In genomic region chr17:59840329-59840907, GRCh38 we compare ENCODE assay signal across 8 cellular contexts. TPM values are rescaled to one million over a fixed set of nuclear protein-coding genes. Genes with fewer than 3 reads are reported as not detected.
DNase-seq lines count a peak whose midpoint lies in the region; ATAC-seq, FAIRE-seq and TF ChIP-seq lines count a peak whose summit lies in the region.

No MANE protein-coding gene starts in this region.

- H3K79me1 ChIP-seq in H1 (ENCODE audit: low read depth, low read length), result no peaks in the 10 kb centered on the region

- no peak overlapping the region for H3K56ac ChIP-seq in H1 (replicated peaks; ENCODE audit: insufficient read length, low read depth, low read length)

- H3K9me3 Mint-ChIP-seq in osteocyte (ENCODE audit: unreplicated experiment), result no peaks in the 10 kb centered on the region

- no peak overlapping the region for H3K4ac ChIP-seq in H1 (replicated peaks; ENCODE audit: insufficient read length, low read depth, low read length)

- H4K20me1 ChIP-seq in H1 (replicated peaks in 1 of 2; ENCODE audit: control insufficient read depth in 1 of 2, insufficient read depth in 2 of 2, low read length in 2 of 2), result no peaks in the 10 kb centered on the region

- H3K27me3 Mint-ChIP-seq in osteocyte (ENCODE audit: unreplicated experiment), result no peaks in the 10 kb centered on the region

- peak overlapping the region; percentile 72 to 100 (median 96); a peak in 6 of 7 replicates for H3K9ac ChIP-seq in H1 (replicated peaks in 1 of 4; ENCODE audit: extremely low read depth in 1 of 4, low read depth in 3 of 4, low read length in 3 of 4)

- WGBS in H1 (ENCODE audit: extremely low coverage in 1 of 2, insufficient coverage in 1 of 2, insufficient read length in 1 of 2, insufficient replicate concordance in 2 of 2, low coverage in 1 of 2, low lambda C conversion rate in 2 of 2, missing lambda C conversion rate in 1 of 2), 2 experiments, result 2% methylated on average over 3 of the region's 3 CpGs; no CpG with 5 or more reads in 1 of the 2 experiments

- TF ChIP-seq CTCF in GM12865 (IDR thresholded peaks at IDR 0.05; ENCODE audit: insufficient read depth, low read depth, low read length, missing control alignments), result no peak
- no peak for TF ChIP-seq CTCF in Panc1 (IDR thresholded peaks at IDR 0.05)
- TF ChIP-seq CTCF in H1 (IDR thresholded peaks at IDR 0.05; ENCODE audit: control extremely low read depth in 1 of 3, insufficient read depth in 1 of 3, low read depth in 1 of 3, low read length in 3 of 3), result no peak
- no peak for TF ChIP-seq CTCF in osteocyte (IDR thresholded peaks at IDR 0.05)

- CTCF ChIA-PET in Panc1 (lab: Charles Lee) (interaction anchor here (0.7 kb wide), 1 partner anchor 36 kb away, joined by 3 read pairs; no protein-coding TSS in a partner anchor), H1 (lab: Charles Lee; ENCODE audit: partially characterized antibody) (interaction anchor here (0.6 to 6.3 kb wide), 6 partner anchors 13 to 787 kb away, joined by 3 to 32 read pairs (median 4); no protein-coding TSS in a partner anchor)

- H3K23me2 ChIP-seq in H1 (ENCODE audit: low read depth, low read length), result peaks cover 4% of the 10 kb centered on the region; the same call in 1 of the 2 replicates

- in situ Hi-C loops in Panc1 (cut with HindIII; ENCODE audit: low pct_unique_long_range_greater_than_20kb, low sequenced_read_pairs), result no loop called here

- TF ChIP-seq RAD21 in H1 (IDR thresholded peaks at IDR 0.05 in 1 of 2, conservative IDR thresholded peaks at IDR 0.05 in 1 of 2; ENCODE audit: low read depth in 2 of 2, low read length in 2 of 2), result no peak; a peak in 1 of 4 replicates

- H2BK120ac ChIP-seq in H1 (replicated peaks; ENCODE audit: low read depth, low read length), result peak overlapping the region; percentile 70

- no peak overlapping the region for H3K23ac ChIP-seq in H1 (ENCODE audit: insufficient read length)

- intact Hi-C loops in Panc1 (cut with micrococcal nuclease; ENCODE audit: unreplicated experiment), result no loop called here

- peak overlapping the region; percentile 99 for H3K4me3 Mint-ChIP-seq in osteocyte (ENCODE audit: unreplicated experiment)

- no peaks in the 10 kb centered on the region for H3K9me3 ChIP-seq in Panc1 (ENCODE audit: control insufficient read depth, insufficient read depth, low read depth, low read length)
- H3K9me3 ChIP-seq in H1 (ENCODE audit: insufficient read depth in 2 of 2, low read depth in 1 of 2, low read length in 1 of 2), result no peaks in the 10 kb centered on the region

- H4K8ac ChIP-seq in H1 (ENCODE audit: extremely low read depth, insufficient read depth, low read length), result no peak overlapping the region

- peak overlapping the region; percentile 100 for H3K27ac Mint-ChIP-seq in osteocyte (ENCODE audit: unreplicated experiment)

- H3K4me1 ChIP-seq in Panc1 (ENCODE audit: control insufficient read depth, insufficient read depth, low read length) (peaks cover 32% of the 10 kb centered on the region), H1 (replicated peaks in 1 of 4; ENCODE audit: control insufficient read depth in 3 of 4, insufficient read depth in 4 of 4, low read length in 3 of 4) (peaks cover 0 to 4% (median under 1%) of the 10 kb centered on the region in 4 experiments; a peak in 5 of 7 replicates)

- peak overlapping the region; percentile 87; the same call in 1 of the 2 replicates for H2BK5ac ChIP-seq in H1 (ENCODE audit: low read depth, low read length)

- H3K27ac ChIP-seq in Panc1 (ENCODE audit: low read length), result peak overlapping the region; percentile 100
- H3K27ac ChIP-seq in H1 (ENCODE audit: low read depth, low read length), result peak overlapping the region; percentile 96

- DNase-seq in GM12865 (ENCODE audit: low read depth) (peak; percentile 77), Panc1 (ENCODE audit: low read depth, low spot score) (no peak), H1 (ENCODE audit: low read depth in 1 of 2, low spot score in 2 of 2) (no peak), osteocyte (ENCODE audit: extremely low spot score, unreplicated experiment) (peak; percentile 17), middle frontal gyrus (ENCODE audit: extremely low spot score, low spot score) (no peak), cerebellar cortex (ENCODE audit: low spot score) (no peak)

- no peak overlapping the region; the same call in 1 of the 2 replicates for H2BK12ac ChIP-seq in H1 (ENCODE audit: low read depth, low read length)

- H2BK15ac ChIP-seq in H1 (ENCODE audit: low read length), result no peak overlapping the region

- no peak overlapping the region for H4K91ac ChIP-seq in H1 (replicated peaks; ENCODE audit: insufficient read length, low read length)

- H2AFZ ChIP-seq in H1 (ENCODE audit: low read length), result no peak overlapping the region

- H3K79me2 ChIP-seq in H1 (ENCODE audit: control insufficient read depth in 1 of 2, insufficient read depth in 2 of 2, low read length in 2 of 2), result peaks cover 3 to 33% of the 10 kb centered on the region in 2 experiments; a peak in 3 of 4 replicates

- BruUV-seq in Panc1 (replicated peaks; lab: Mats Ljungman, UMichigan), result no TSS peak

- TF ChIP-seq POLR2A in H1 (IDR thresholded peaks at IDR 0.05; ENCODE audit: control extremely low read depth in 1 of 2, low read depth in 2 of 2, low read length in 2 of 2) (peak; percentile 34 to 62), GM18505 (IDR thresholded peaks at IDR 0.05; ENCODE audit: borderline replicate concordance, extremely low read depth, insufficient read depth, insufficient read length) (no peak)

- H2BK20ac ChIP-seq in H1 (ENCODE audit: low read length), result no peak overlapping the region

- peak overlapping the region; percentile 41; the same call in 1 of the 2 replicates for H3K18ac ChIP-seq in H1 (ENCODE audit: extremely low read depth, low read length)

- POLR2A ChIA-PET in Panc1 (lab: Charles Lee) (interaction anchor here (0.5 to 3.5 kb wide), 6 partner anchors 9 to 87 kb away, joined by 3 to 77 read pairs (median 8); no protein-coding TSS in a partner anchor), H1 (lab: Charles Lee; ENCODE audit: partially characterized antibody) (interaction anchor here (0.6 to 11.2 kb wide), 23 partner anchors 11 to 526 kb away, joined by 3 to 137 read pairs (median 4); partner anchors contain the start of genes CLTC, PTRH2, RPS6KB1 and TUBD1)

- H3K36me3 ChIP-seq in Panc1 (ENCODE audit: control insufficient read depth, insufficient read depth, low read length) (peaks cover 29% of the 10 kb centered on the region), H1 (ENCODE audit: control insufficient read depth in 2 of 4, insufficient read depth in 4 of 4, low read length in 3 of 4) (peaks cover 0 to 27% (median 12%) of the 10 kb centered on the region in 4 experiments; a peak in 5 of 8 replicates)

- FAIRE-seq in H1 (lab: Jason Lieb, UNC), result no peak

- H3K4me1 Mint-ChIP-seq in osteocyte (ENCODE audit: unreplicated experiment), result peaks cover 51% of the 10 kb centered on the region

- ATAC-seq in Panc1 (no peak), GM18505 (IDR thresholded peaks at IDR 0.05; ENCODE audit: unreplicated experiment) (no peak), GM21367 (IDR thresholded peaks at IDR 0.05; ENCODE audit: unreplicated experiment) (no peak)

- H3K36me3 Mint-ChIP-seq in osteocyte (ENCODE audit: unreplicated experiment), result peaks cover 46% of the 10 kb centered on the region

- peak overlapping the region; percentile 74 to 92 for H3K4me2 ChIP-seq in H1 (ENCODE audit: insufficient read depth in 1 of 2, low read depth in 2 of 2, low read length in 2 of 2)

- no peak overlapping the region for H2AK5ac ChIP-seq in H1 (ENCODE audit: low read depth, low read length)

- no peak overlapping the region for H3K14ac ChIP-seq in H1 (ENCODE audit: insufficient read length)

- H3K27me3 ChIP-seq in Panc1 (ENCODE audit: control insufficient read depth, insufficient read depth, low read length) (no peaks in the 10 kb centered on the region), H1 (replicated peaks in 1 of 4; ENCODE audit: control insufficient read depth in 3 of 4, extremely low read depth in 1 of 4, insufficient read depth in 3 of 4, low read length in 3 of 4) (no peaks in the 10 kb centered on the region)

- H4K5ac ChIP-seq in H1 (ENCODE audit: insufficient read length, low read depth, low read length), result peak overlapping the region; percentile 70

- H3K4me3 ChIP-seq in GM12865 (ENCODE audit: low read depth, low read length), result peak overlapping the region; percentile 91
- H3K4me3 ChIP-seq in Panc1 (ENCODE audit: low read depth in 2 of 2, low read length in 2 of 2), result peak overlapping the region; percentile 87 to 99
- H3K4me3 ChIP-seq in H1 (ENCODE audit: extremely low read depth in 1 of 4, insufficient read depth in 2 of 4, low read depth in 3 of 4, low read length in 4 of 4), result peak overlapping the region; percentile 87 to 98 (median 90)

- TF ChIP-seq EP300 in H1 (IDR thresholded peaks at IDR 0.05; ENCODE audit: borderline replicate concordance in 1 of 2, low read depth in 2 of 2, low read length in 2 of 2), result no peak

TF ChIP-seq in H1, 55 proteins besides CTCF, POLR2A, EP300 and RAD21 (continues in another document):
- TF ChIP-seq RBBP5 (IDR thresholded peaks at IDR 0.05; ENCODE audit: borderline replicate concordance, low read depth, low read length), result no peak
- TF ChIP-seq POLR2AphosphoS5 (IDR thresholded peaks at IDR 0.05; ENCODE audit: low read depth, low read length), result peak; percentile 87

RNA-seq across cellular contexts. Expression of gene TUBD1, which starts 52.3 kb away (rescaled TPM):
- total RNA-seq in Panc1 (2021; ENCODE audit: unreplicated experiment), result 12.5 TPM
- 8.6 TPM for polyA plus RNA-seq in Panc1 (2012; ENCODE audit: insufficient read length)
- total RNA-seq in H1 (2021; fragmentation: NEBNext Ultra II Directional; extraction: Animal tissue kit (Norgen Biotek cat#: 25700)), result 16.1 and 17.5 TPM in 2 replicates
- 5.7 and 9.1 TPM in 2 replicates for polyA plus RNA-seq in H1 (2011; rRNA removed)
- 7.3 TPM for polyA plus RNA-seq in H1 (2011; cell fraction: cytosol; rRNA removed)
- polyA plus RNA-seq in H1 (2011; cell fraction: nucleus; rRNA removed), result 3.4 TPM
- polyA plus RNA-seq in H1 (2012, experiment 1 of 2), result 11.2 to 22.7 TPM (median 15.5 TPM) in 4 replicates
- polyA plus RNA-seq in H1 (2012, experiment 2 of 2), result 2.3 TPM
- 11.9 TPM for polyA plus RNA-seq in H1 (2013, experiment 1 of 2)
- polyA plus RNA-seq in H1 (2013, experiment 2 of 2), result 12.3 TPM
- polyA minus RNA-seq in H1 (2011; rRNA and poly(A)+ RNA removed), result 20.3 and 30.4 TPM in 2 replicates
- 11.9 TPM for polyA minus RNA-seq in H1 (2011; cell fraction: cytosol; rRNA and poly(A)+ RNA removed)
- 16.1 TPM for polyA minus RNA-seq in H1 (2011; cell fraction: nucleus; rRNA and poly(A)+ RNA removed)
- total RNA-seq in osteocyte, result 6.9 and 7.9 TPM in 2 replicates

RNA-seq across cellular contexts. Expression of gene RPS6KB1, which starts 52.5 kb away (rescaled TPM):
- 34.6 TPM for total RNA-seq in Panc1 (2021; ENCODE audit: unreplicated experiment)
- 28.0 TPM for polyA plus RNA-seq in Panc1 (2012; ENCODE audit: insufficient read length)
- total RNA-seq in H1 (2021; fragmentation: NEBNext Ultra II Directional; extraction: Animal tissue kit (Norgen Biotek cat#: 25700)), result 25.5 and 28.4 TPM in 2 replicates
- 2.1 and 3.4 TPM in 2 replicates for polyA plus RNA-seq in H1 (2011; rRNA removed)
- 4.1 TPM for polyA plus RNA-seq in H1 (2011; cell fraction: cytosol; rRNA removed)
- 2.9 TPM for polyA plus RNA-seq in H1 (2011; cell fraction: nucleus; rRNA removed)
- polyA plus RNA-seq in H1 (2012, experiment 1 of 2), result 9.2 to 19.7 TPM (median 12.8 TPM) in 4 replicates
- polyA plus RNA-seq in H1 (2012, experiment 2 of 2), result 0.62 TPM
- polyA plus RNA-seq in H1 (2013, experiment 1 of 2), result 8.7 TPM
- polyA plus RNA-seq in H1 (2013, experiment 2 of 2), result 8.7 TPM
- 9.3 and 10.5 TPM in 2 replicates for polyA minus RNA-seq in H1 (2011; rRNA and poly(A)+ RNA removed)
- polyA minus RNA-seq in H1 (2011; cell fraction: cytosol; rRNA and poly(A)+ RNA removed), result 10.7 TPM
- polyA minus RNA-seq in H1 (2011; cell fraction: nucleus; rRNA and poly(A)+ RNA removed), result 16.8 TPM
- 38.6 and 40.1 TPM in 2 replicates for total RNA-seq in osteocyte

Comparison
In these comparisons a context has a peak if more than half of its experiments do, and no peak if none do; other contexts are left out.
1. DNase-seq: peak in GM12865 (single experiment) and osteocyte (single experiment); none in Panc1 (single experiment), H1 (0 of 2), middle frontal gyrus (single experiment) and cerebellar cortex (single experiment).
2. Peak in every context shown above with its lines, with median percentiles within 50 percentile points of each other: H3K4me3 ChIP-seq.